2 cellular contexts compared by ENCODE assay signal in genomic region chr5:127313847-127314473, GRCh38.
A peak's percentile ranks its signal among the peaks of the same experiment; 100 is the strongest.
TF ChIP-seq lines count a peak whose summit lies in the region.

No MANE protein-coding gene starts in this region.

TF ChIP-seq in IMR-90, 13 proteins besides CTCF, POLR2A, EP300 and RAD21:
- TF ChIP-seq SMC3 (IDR thresholded peaks at IDR 0.05; ENCODE audit: low read depth, low read length) (peak; percentile 85), RCOR1 (IDR thresholded peaks at IDR 0.05; ENCODE audit: insufficient replicate concordance, low read length) (no peak), CEBPB (IDR thresholded peaks at IDR 0.05; ENCODE audit: low read depth, low read length) (peak; percentile 34; the same call in 1 of the 2 replicates)

TF ChIP-seq in K562, 482 proteins besides CTCF, POLR2A, EP300 and RAD21:
- TF ChIP-seq TRIM25 (IDR thresholded peaks at IDR 0.05; ENCODE audit: borderline replicate concordance): no peak
- TF ChIP-seq MAZ (CRISPR knock-in tag; conservative IDR thresholded peaks at IDR 0.05 in 1 of 2, IDR thresholded peaks at IDR 0.05 in 1 of 2): 0 out of 4 replicates have a peak, but pooled peaks of 1 of the 2 experiments have one; percentile 18
- no peak for TF ChIP-seq HNRNPLL (IDR thresholded peaks at IDR 0.05; ENCODE audit: low read depth, low read length, poor library complexity, severe bottlenecking)
- TF ChIP-seq STAG1 (CRISPR knock-in tag; IDR thresholded peaks at IDR 0.05; ENCODE audit: borderline replicate concordance): peak; percentile 65; the same call in 1 of the 2 replicates
- peak; percentile 19; the same call in 1 of the 2 replicates for TF ChIP-seq JUND (IDR thresholded peaks at IDR 0.05; ENCODE audit: borderline replicate concordance, low read depth, low read length)
- TF ChIP-seq JUND (tag; IDR thresholded peaks at IDR 0.05; ENCODE audit: borderline replicate concordance, low read depth, low read length): no peak
- TF ChIP-seq SMC3 (conservative IDR thresholded peaks at IDR 0.05; ENCODE audit: insufficient read depth, low read depth, low read length): peak; percentile 82
- no peak for TF ChIP-seq CHD7 (IDR thresholded peaks at IDR 0.05; ENCODE audit: low read depth, low read length)
- TF ChIP-seq DEAF1 (CRISPR knock-in tag; IDR thresholded peaks at IDR 0.05): peak; percentile 58
- TF ChIP-seq FOXP4 (CRISPR knock-in tag; IDR thresholded peaks at IDR 0.05; ENCODE audit: borderline replicate concordance): no peak
- no peak for TF ChIP-seq CEBPG (CRISPR knock-in tag; IDR thresholded peaks at IDR 0.05)
- TF ChIP-seq CEBPG (tag; conservative IDR thresholded peaks at IDR 0.05 in 1 of 2, IDR thresholded peaks at IDR 0.05 in 1 of 2): peak in 1 of 2 experiments; percentile 51; a peak in 1 of 4 replicates
- TF ChIP-seq MNT (conservative IDR thresholded peaks at IDR 0.05): no peak
- TF ChIP-seq ZNF316 (IDR thresholded peaks at IDR 0.05): no peak
